Comparison of ENCODE assay signal across 34 cellular contexts in genomic region chr1:196701144-196701543, GRCh38.
"Had no signal": no experiment of that assay in that cellular context is flagged by ENCODE, and none has a peak within 500 bp of the region (broad histone marks: within the 10 kb centered on the region; RNA-seq: fewer than 3 reads in every experiment).

No MANE protein-coding gene starts in this region.

- H3K4me3 ChIP-seq: MG63 had no signal

- H3K9ac ChIP-seq: KMS-11 had no signal

- H3K4me2 ChIP-seq: KMS-11 had no signal

- H3K27ac ChIP-seq: KMS-11 had no signal

- H3K36me3 ChIP-seq: MG63 had no signal

- DNase-seq: Karpas-422, Kasumi-1, MG63, MM.1S, MV-4-11, NCI-H1048, NCI-H1092, NCI-H1092 treated with DMSO at 0.1 percent for 48 hours, NCI-H1105, NCI-H1105 treated with DMSO at 0.1 percent for 48 hours, NCI-H1417, NCI-H1417 treated with DMSO at 0.1 percent for 48 hours, NCI-H1436, NCI-H1436 treated with DMSO at 0.1 percent for 48 hours, NCI-H146, NCI-H1694, NCI-H1694 treated with DMSO at 0.1 percent for 48 hours, NCI-H187, NCI-H187 treated with DMSO at 0.1 percent for 48 hours, NCI-H1930, NCI-H2029, NCI-H2029 treated with DMSO at 0.1 percent for 48 hours, NCI-H2081, NCI-H2081 treated with DMSO at 0.1 percent for 48 hours, NCI-H2107, NCI-H2171, NCI-H2171 treated with DMSO at 0.1 percent for 48 hours, NCI-H2227 treated with DMSO at 0.1 percent for 48 hours, NCI-H226, NCI-H345, NCI-H446, NCI-H446 treated with DMSO at 0.1 percent for 48 hours, NCI-H510A had no signal

- H3K27me3 ChIP-seq: MG63 had no signal
